In genomic region chr9:71768388-71769174, GRCh38 we compare ENCODE assay signal across 8 cellular contexts. TPM values are rescaled to one million over a fixed set of nuclear protein-coding genes. Genes with fewer than 3 reads are reported as not detected.
A peak's percentile ranks its signal among the peaks of the same experiment; 100 is the strongest.
DNase-seq lines count a peak whose midpoint lies in the region; ATAC-seq and TF ChIP-seq lines count a peak whose summit lies in the region.

A gene with protein sequence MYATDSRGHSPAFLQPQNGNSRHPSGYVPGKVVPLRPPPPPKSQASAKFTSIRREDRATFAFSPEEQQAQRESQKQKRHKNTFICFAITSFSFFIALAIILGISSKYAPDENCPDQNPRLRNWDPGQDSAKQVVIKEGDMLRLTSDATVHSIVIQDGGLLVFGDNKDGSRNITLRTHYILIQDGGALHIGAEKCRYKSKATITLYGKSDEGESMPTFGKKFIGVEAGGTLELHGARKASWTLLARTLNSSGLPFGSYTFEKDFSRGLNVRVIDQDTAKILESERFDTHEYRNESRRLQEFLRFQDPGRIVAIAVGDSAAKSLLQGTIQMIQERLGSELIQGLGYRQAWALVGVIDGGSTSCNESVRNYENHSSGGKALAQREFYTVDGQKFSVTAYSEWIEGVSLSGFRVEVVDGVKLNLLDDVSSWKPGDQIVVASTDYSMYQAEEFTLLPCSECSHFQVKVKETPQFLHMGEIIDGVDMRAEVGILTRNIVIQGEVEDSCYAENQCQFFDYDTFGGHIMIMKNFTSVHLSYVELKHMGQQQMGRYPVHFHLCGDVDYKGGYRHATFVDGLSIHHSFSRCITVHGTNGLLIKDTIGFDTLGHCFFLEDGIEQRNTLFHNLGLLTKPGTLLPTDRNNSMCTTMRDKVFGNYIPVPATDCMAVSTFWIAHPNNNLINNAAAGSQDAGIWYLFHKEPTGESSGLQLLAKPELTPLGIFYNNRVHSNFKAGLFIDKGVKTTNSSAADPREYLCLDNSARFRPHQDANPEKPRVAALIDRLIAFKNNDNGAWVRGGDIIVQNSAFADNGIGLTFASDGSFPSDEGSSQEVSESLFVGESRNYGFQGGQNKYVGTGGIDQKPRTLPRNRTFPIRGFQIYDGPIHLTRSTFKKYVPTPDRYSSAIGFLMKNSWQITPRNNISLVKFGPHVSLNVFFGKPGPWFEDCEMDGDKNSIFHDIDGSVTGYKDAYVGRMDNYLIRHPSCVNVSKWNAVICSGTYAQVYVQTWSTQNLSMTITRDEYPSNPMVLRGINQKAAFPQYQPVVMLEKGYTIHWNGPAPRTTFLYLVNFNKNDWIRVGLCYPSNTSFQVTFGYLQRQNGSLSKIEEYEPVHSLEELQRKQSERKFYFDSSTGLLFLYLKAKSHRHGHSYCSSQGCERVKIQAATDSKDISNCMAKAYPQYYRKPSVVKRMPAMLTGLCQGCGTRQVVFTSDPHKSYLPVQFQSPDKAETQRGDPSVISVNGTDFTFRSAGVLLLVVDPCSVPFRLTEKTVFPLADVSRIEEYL (N-terminal part only) (minus strand): TSS chr9:71768513. CDS start chr9:71750373, 18,140 bp downstream.

- no peaks in the 10 kb centered on the region for H3K27me3 ChIP-seq in adipocyte (replicated peaks; ENCODE audit: control insufficient read depth, insufficient read depth, low read length)
- no peaks in the 10 kb centered on the region for H3K27me3 ChIP-seq in cardiac muscle cell
- no peaks in the 10 kb centered on the region for H3K27me3 ChIP-seq in transverse colon

- TF ChIP-seq EP300 in transverse colon (IDR thresholded peaks at IDR 0.05; ENCODE audit: low read depth), result no peak

- WGBS in transverse colon (ENCODE audit: low coverage in 1 of 2), 2 donors, result 2% methylated on average over 16 of the region's 86 CpGs; no CpG with 5 or more reads in 1 of the 2 donors

- peak within 1 kb of the TSS; percentile 94 for H3K27ac ChIP-seq in cardiac muscle cell
- peak within 1 kb of the TSS; percentile 96 to 99 (median 96) for H3K27ac ChIP-seq in transverse colon

- TF ChIP-seq CTCF in GM12872 (IDR thresholded peaks at IDR 0.05; ENCODE audit: insufficient read depth, low read depth, low read length) (peak; percentile 67; the same call in 2 of the 3 replicates), cardiac muscle cell (IDR thresholded peaks at IDR 0.05; ENCODE audit: low read depth, low read length) (peak; percentile 29), transverse colon (IDR thresholded peaks at IDR 0.05) (peak in 3 of 5 experiments; percentile 20 to 62 (median 39))

- intact Hi-C loops in transverse colon (cut with DNase I; ENCODE audit: low total_unique reads), result loop anchor here (10.0 kb wide), 1 partner anchor 164 kb away; no protein-coding TSS in a partner anchor

- in situ Hi-C loops in transverse colon (cut with MboI; ENCODE audit: low pct_ligation_motif_present in 1 of 4, low pct_unique_long_range_greater_than_20kb in 1 of 4, low sequenced_read_pairs in 3 of 4), result loop anchor here in 1 of 4 donors (25.0 kb wide), 1 partner anchor 156 kb away; no protein-coding TSS in a partner anchor

- H3K36me3 ChIP-seq in adipocyte (ENCODE audit: control insufficient read depth, insufficient read depth, low read length, severe bottlenecking) (no peaks in the 10 kb centered on the region), cardiac muscle cell (no peaks in the 10 kb centered on the region), transverse colon (no peaks in the 10 kb centered on the region)

- DNase-seq in NCI-H1048 (lab: John Stamatoyannopoulos, UW), result peak; percentile 61
- peak; percentile 85 for DNase-seq in T follicular helper cell (ENCODE audit: low read depth)
- DNase-seq in adipocyte (ENCODE audit: low read depth), result peak; percentile 96
- peak; percentile 93 to 95 for DNase-seq in cardiac muscle cell (ENCODE audit: low read depth in 1 of 2, low spot score in 1 of 2)
- DNase-seq in pons (ENCODE audit: low spot score), result peak; percentile 75
- DNase-seq in transverse colon, result peak; percentile 94

- H3K4me3 ChIP-seq in adipocyte (ENCODE audit: low read length) (peak within 1 kb of the TSS; percentile 99), cardiac muscle cell (peak within 1 kb of the TSS; percentile 75), transverse colon (peak within 1 kb of the TSS; percentile 70 to 96 (median 86))

- H3K4me1 ChIP-seq in adipocyte (ENCODE audit: control insufficient read depth, insufficient read depth, low read length), result peaks cover 51% of the 10 kb centered on the region
- peaks cover 11% of the 10 kb centered on the region for H3K4me1 ChIP-seq in cardiac muscle cell (ENCODE audit: low read depth)
- peaks cover 9 to 53% (median 41%) of the 10 kb centered on the region in 4 donors for H3K4me1 ChIP-seq in transverse colon

- H3K9me3 ChIP-seq in adipocyte (ENCODE audit: control insufficient read depth, low read length) (no peaks in the 10 kb centered on the region), cardiac muscle cell (ENCODE audit: low read depth) (no peaks in the 10 kb centered on the region), transverse colon (no peaks in the 10 kb centered on the region)

- peak; percentile 80 for ATAC-seq in HG02571 (IDR thresholded peaks at IDR 0.05; ENCODE audit: unreplicated experiment)

- peak; percentile 96 for TF ChIP-seq POLR2A in transverse colon (IDR thresholded peaks at IDR 0.05)

- H3K9ac ChIP-seq in adipocyte (ENCODE audit: low read length), result peak within 1 kb of the TSS; percentile 91

RNA-seq across cellular contexts. Expression of the gene that starts here (rescaled TPM):
- total RNA-seq in cardiac muscle cell, result 16.5 and 39.4 TPM in 2 replicates
- 15.9 and 17.1 TPM in 2 replicates for polyA plus RNA-seq in cardiac muscle cell
- total RNA-seq in transverse colon, result 100 to 1,000 TPM in 3 of 4 donors, 10 to 100 TPM in 1; 56.3 to 352 (median 236) TPM

Comparison
In these comparisons a context has a peak if more than half of its experiments do, and no peak if none do; other contexts are left out.
1. Peak in every context shown above with its lines: DNase-seq, ATAC-seq, H3K4me3 ChIP-seq and H3K27ac ChIP-seq.